In genomic region chr20:50605136-50605535, GRCh38 we compare ENCODE assay signal across 25 cellular contexts.
DNase-seq lines count a peak whose midpoint lies in the region; ATAC-seq, FAIRE-seq and TF ChIP-seq lines count a peak whose summit lies in the region.
"Had no signal": no experiment of that assay in that cellular context is flagged by ENCODE, and none has a peak within 500 bp of the region (broad histone marks: within the 10 kb centered on the region; RNA-seq: fewer than 3 reads in every experiment).

No MANE protein-coding gene starts in this region.

- CTCF ChIA-PET in activated CD4-positive, alpha-beta T cell treated with anti-CD3 and anti-CD28 coated beads, Interleukin-2, amount 10 ng/mL, durations not matched to agents 7 days and 5 days (lab: Charles Lee), result interaction anchor here (1.2 to 1.5 kb wide), 3 partner anchors 9 to 24 kb away, joined by 3 to 5 read pairs (median 3); no protein-coding TSS in a partner anchor

- H3K4me3 ChIP-seq in osteoblast (ENCODE audit: insufficient read depth, low read length), result no peak overlapping the region
- H3K4me3 ChIP-seq: A549, BLaER1 had no signal

- in situ Hi-C loops in ACHN (cut with HindIII; ENCODE audit: low pct_ligation_motif_present, low pct_unique_long_range_greater_than_20kb, low sequenced_read_pairs), result no loop called here

- no peak for TF ChIP-seq CTCF in osteoblast (IDR thresholded peaks at IDR 0.05; ENCODE audit: extremely low read depth, low read depth, low read length)

- no peaks in the 10 kb centered on the region for H3K9me3 Mint-ChIP-seq in activated CD4-positive, alpha-beta T cell treated with anti-CD3 and anti-CD28 coated beads, Interleukin-2, amount 10 ng/mL, durations not matched to agents 7 days and 5 days
- H3K9me3 Mint-ChIP-seq: CD4-positive, alpha-beta memory T cell; CD4-positive, CD25-positive, alpha-beta regulatory T cell; CD8-positive, alpha-beta memory T cell had no signal

- ATAC-seq in GM19324 (IDR thresholded peaks at IDR 0.05; ENCODE audit: low FRiP score, unreplicated experiment), result no peak
- ATAC-seq in HG02610 (IDR thresholded peaks at IDR 0.05; ENCODE audit: unreplicated experiment), result no peak
- ATAC-seq: A549 had no signal

- no peak overlapping the region for H3K4me3 Mint-ChIP-seq in activated CD4-positive, alpha-beta T cell treated with anti-CD3 and anti-CD28 coated beads, Interleukin-2, amount 10 ng/mL, durations not matched to agents 7 days and 5 days
- H3K4me3 Mint-ChIP-seq: CD14-positive monocyte; CD4-positive, alpha-beta memory T cell; CD4-positive, CD25-positive, alpha-beta regulatory T cell had no signal

- H3K27ac Mint-ChIP-seq in activated CD4-positive, alpha-beta T cell treated with anti-CD3 and anti-CD28 coated beads, Interleukin-2, amount 10 ng/mL, durations not matched to agents 7 days and 5 days, result no peak overlapping the region
- H3K27ac Mint-ChIP-seq: CD14-positive monocyte; CD4-positive, CD25-positive, alpha-beta regulatory T cell; CD8-positive, alpha-beta memory T cell had no signal

- H3K27ac ChIP-seq in osteoblast (ENCODE audit: low read depth, low read length), result no peak overlapping the region
- H3K27ac ChIP-seq: 22Rv1, A549, BLaER1 had no signal

- FAIRE-seq in RCC 7860 (lab: Jason Lieb, UNC), result peak; percentile 92
- FAIRE-seq: A549, D721Med, G401.6, GM12892, GM19239 had no signal

- H3K27me3 Mint-ChIP-seq in activated CD4-positive, alpha-beta T cell treated with anti-CD3 and anti-CD28 coated beads, Interleukin-2, amount 10 ng/mL, durations not matched to agents 7 days and 5 days, result peaks cover 2% of the 10 kb centered on the region

- H3K36me3 Mint-ChIP-seq in activated CD4-positive, alpha-beta T cell treated with anti-CD3 and anti-CD28 coated beads, Interleukin-2, amount 10 ng/mL, durations not matched to agents 7 days and 5 days (ENCODE audit: low read depth), result no peaks in the 10 kb centered on the region
- H3K36me3 Mint-ChIP-seq: CD14-positive monocyte; CD4-positive, alpha-beta memory T cell; CD4-positive, CD25-positive, alpha-beta regulatory T cell; CD8-positive, alpha-beta memory T cell had no signal

- H3K4me2 ChIP-seq in osteoblast (ENCODE audit: insufficient read depth, low read length), result no peak overlapping the region
- H3K4me2 ChIP-seq: A549, BLaER1 had no signal

- no peaks in the 10 kb centered on the region for H4K20me1 ChIP-seq in osteoblast (ENCODE audit: insufficient read depth, low read length)
- H4K20me1 ChIP-seq: BLaER1 had no signal

- H2AFZ ChIP-seq in osteoblast (ENCODE audit: low read length), result no peak overlapping the region

- POLR2A ChIA-PET in activated CD4-positive, alpha-beta T cell treated with anti-CD3 and anti-CD28 coated beads, Interleukin-2, amount 10 ng/mL, durations not matched to agents 7 days and 5 days (lab: Charles Lee), result interaction anchor here (0.6 kb wide), 1 partner anchor 685 kb away, joined by 3 read pairs; no protein-coding TSS in a partner anchor

- H3K27me3 ChIP-seq in osteoblast (ENCODE audit: insufficient read depth, low read length), result no peaks in the 10 kb centered on the region
- H3K27me3 ChIP-seq: BE2C, BLaER1 had no signal

- H3K36me3 ChIP-seq in osteoblast (ENCODE audit: insufficient read depth, low read length), result no peaks in the 10 kb centered on the region
- H3K36me3 ChIP-seq: BE2C, BLaER1 had no signal

- peaks cover 3% of the 10 kb centered on the region for H3K4me1 Mint-ChIP-seq in activated CD4-positive, alpha-beta T cell treated with anti-CD3 and anti-CD28 coated beads, Interleukin-2, amount 10 ng/mL, durations not matched to agents 7 days and 5 days
- H3K4me1 Mint-ChIP-seq: CD14-positive monocyte; CD4-positive, CD25-positive, alpha-beta regulatory T cell had no signal

- H3K9me3 ChIP-seq in osteoblast (ENCODE audit: low read depth, low read length), result no peaks in the 10 kb centered on the region
- H3K9me3 ChIP-seq: A549, BE2C, BLaER1 had no signal

- no peaks in the 10 kb centered on the region for H3K4me1 ChIP-seq in osteoblast (ENCODE audit: insufficient read depth, low read length)
- H3K4me1 ChIP-seq: A549, BE2C had no signal

- H3K79me2 ChIP-seq in osteoblast (ENCODE audit: insufficient read depth, low read length), result no peaks in the 10 kb centered on the region

- DNase-seq in ACHN, result peak; percentile 33
- DNase-seq in RCC 7860 (ENCODE audit: low spot score), result peak; percentile 80
- peak; percentile 38 for DNase-seq in glomerular visceral epithelial cell (ENCODE audit: extremely low spot score)
- peak; percentile 72 for DNase-seq in osteoblast (ENCODE audit: insufficient read length, low spot score, missing footprints)
- DNase-seq in activated CD4-positive, alpha-beta T cell treated with anti-CD3 and anti-CD28 coated beads, Interleukin-2, amount 10 ng/mL, durations not matched to agents 7 days and 5 days, result no peak
- DNase-seq in activated T-cell treated with anti-CD3 and anti-CD28 coated beads, Interleukin-2, amount 50 U/mL, for 48 hours, result no peak
- DNase-seq: BE2C; C1 segment of cervical spinal cord; Calu3; CD4-positive, alpha-beta memory T cell; CD4-positive, CD25-positive, alpha-beta regulatory T cell; CD8-positive, alpha-beta memory T cell; COR-L47; DMS79 treated with DMSO at 0.1 percent for 48 hours; GF-D8 had no signal

Comparison
In these comparisons a context has a peak if more than half of its experiments do, and no peak if none do; other contexts are left out.
1. DNase-seq: peak in ACHN (single experiment), RCC 7860 (single experiment), glomerular visceral epithelial cell (single experiment) and osteoblast (single experiment); none in activated CD4-positive, alpha-beta T cell treated with anti-CD3 and anti-CD28 coated beads, Interleukin-2, amount 10 ng/mL, durations not matched to agents 7 days and 5 days (single experiment) and activated T-cell treated with anti-CD3 and anti-CD28 coated beads, Interleukin-2, amount 50 U/mL, for 48 hours (0 of 2).